ENCODE assay signal across 7 cellular contexts in genomic region chr14:68476212-68476964, GRCh38.
A peak's percentile ranks its signal among the peaks of the same experiment; 100 is the strongest.
DNase-seq lines count a peak whose midpoint lies in the region; ATAC-seq and TF ChIP-seq lines count a peak whose summit lies in the region.

No MANE protein-coding gene starts in this region.

- H3K9me3 ChIP-seq in Karpas-422 (ENCODE audit: low read length) = no peaks in the 10 kb centered on the region

- peak overlapping the region; percentile 73 for H3K27ac Mint-ChIP-seq in progenitor cell of endocrine pancreas

- no peak overlapping the region for H2AFZ ChIP-seq in Karpas-422 (ENCODE audit: low read length)

- ATAC-seq in GM18867 (IDR thresholded peaks at IDR 0.05; ENCODE audit: unreplicated experiment) (peak; percentile 88), HG02938 (IDR thresholded peaks at IDR 0.05; ENCODE audit: unreplicated experiment) (peak; percentile 90)

- H3K79me2 ChIP-seq in Karpas-422 (ENCODE audit: low read length) = no peaks in the 10 kb centered on the region

- H3K9me3 Mint-ChIP-seq in progenitor cell of endocrine pancreas (ENCODE audit: low read depth) = no peaks in the 10 kb centered on the region

- H3K27ac ChIP-seq in Karpas-422 (ENCODE audit: low read length) = no peak overlapping the region

- H3K27me3 ChIP-seq in Karpas-422 (ENCODE audit: low read length) = no peaks in the 10 kb centered on the region

- H3K4me1 ChIP-seq in Karpas-422 (ENCODE audit: low read length) = peaks cover 7% of the 10 kb centered on the region

- H3K9ac ChIP-seq in Karpas-422 (ENCODE audit: low read length) = no peak overlapping the region

- no peak overlapping the region for H3K4me3 ChIP-seq in Karpas-422 (ENCODE audit: low read length)

- TF ChIP-seq CTCF in progenitor cell of endocrine pancreas (IDR thresholded peaks at IDR 0.05; ENCODE audit: unreplicated experiment) = no peak

- H3K36me3 Mint-ChIP-seq in progenitor cell of endocrine pancreas (ENCODE audit: insufficient read depth) = no peaks in the 10 kb centered on the region

- H3K4me3 Mint-ChIP-seq in progenitor cell of endocrine pancreas (ENCODE audit: low read depth) = no peak overlapping the region

- peaks cover 74% of the 10 kb centered on the region for H3K4me1 Mint-ChIP-seq in progenitor cell of endocrine pancreas (ENCODE audit: low read depth)

- no peaks in the 10 kb centered on the region for H4K20me1 ChIP-seq in Karpas-422 (ENCODE audit: insufficient read depth, low read depth, low read length)

- H3K36me3 ChIP-seq in Karpas-422 (ENCODE audit: insufficient read depth, low read length) = no peaks in the 10 kb centered on the region

- DNase-seq in SIG-M5 treated with dmso at 0.1 percent for 504 hours (lab: John Stamatoyannopoulos, UW; ENCODE audit: unreplicated experiment) (peak; percentile 83), foreskin melanocyte (peak; percentile 93), progenitor cell of endocrine pancreas (ENCODE audit: low spot score, unreplicated experiment) (no peak), Karpas-422 (no peak), NCI-H187 treated with DMSO at 0.1 percent for 48 hours (lab: John Stamatoyannopoulos, UW) (no peak)

- H3K4me2 ChIP-seq in Karpas-422 (ENCODE audit: low read depth, low read length, poor library complexity, severe bottlenecking) = no peak overlapping the region

- H3K27me3 Mint-ChIP-seq in progenitor cell of endocrine pancreas = no peaks in the 10 kb centered on the region

- no peaks in the 10 kb centered on the region for H3K9me2 ChIP-seq in Karpas-422 (replicated peaks; ENCODE audit: insufficient read depth, low read length)

Comparison
In these comparisons a context has a peak if more than half of its experiments do, and no peak if none do; other contexts are left out.
1. DNase-seq: peak in SIG-M5 treated with dmso at 0.1 percent for 504 hours (single experiment) and foreskin melanocyte (single experiment); none in progenitor cell of endocrine pancreas (single experiment), Karpas-422 (single experiment) and NCI-H187 treated with DMSO at 0.1 percent for 48 hours (single experiment).